ENCODE assay signal across 1 cellular context in genomic region chr17:63600569-63601438, GRCh38.
TF ChIP-seq lines count a peak whose summit lies in the region.

TACO1 (plus strand) TSS chr17:63600895; CDS start chr17:63601084, 189 bp downstream.

TF ChIP-seq in K562, 482 proteins besides CTCF, POLR2A, EP300 and RAD21 (continued from another document and continues in another):
- TF ChIP-seq CHD7 (IDR thresholded peaks at IDR 0.05; ENCODE audit: low read depth, low read length), result no peak
- TF ChIP-seq SRF (CRISPR knock-in tag; IDR thresholded peaks at IDR 0.05), result peak in 1 of 2 experiments; percentile 19; a peak in 1 of 4 replicates
- no peak for TF ChIP-seq PCBP2 (IDR thresholded peaks at IDR 0.05; ENCODE audit: low read depth, low read length, poor library complexity, severe bottlenecking)
- TF ChIP-seq SP2 (IDR thresholded peaks at IDR 0.05; ENCODE audit: extremely low read depth, low read depth, low read length, poor library complexity, severe bottlenecking), result no peak
- TF ChIP-seq NR2C1 (IDR thresholded peaks at IDR 0.05), result peak; percentile 70
- TF ChIP-seq NR2C1 (tag; IDR thresholded peaks at IDR 0.05), result peak; percentile 89
- 0 out of 2 replicates have a peak, but pooled peaks have one; percentile 40 for TF ChIP-seq ZNF740 (CRISPR knock-in tag; IDR thresholded peaks at IDR 0.05)
- no peak for TF ChIP-seq ZNF740 (tag; IDR thresholded peaks at IDR 0.05)
- TF ChIP-seq ZNF76 (CRISPR knock-in tag; IDR thresholded peaks at IDR 0.05; ENCODE audit: borderline replicate concordance), result 0 out of 2 replicates have a peak, but pooled peaks have one; percentile 29
- TF ChIP-seq HMG20A (CRISPR knock-in tag; conservative IDR thresholded peaks at IDR 0.05), result no peak
- TF ChIP-seq MAZ (CRISPR knock-in tag; conservative IDR thresholded peaks at IDR 0.05 in 1 of 2, IDR thresholded peaks at IDR 0.05 in 1 of 2), result peak; percentile 80 to 94
- TF ChIP-seq DACH1 (IDR thresholded peaks at IDR 0.05; ENCODE audit: partially characterized antibody), result no peak
- TF ChIP-seq ZNF224 (CRISPR knock-in tag; IDR thresholded peaks at IDR 0.05), result no peak
- TF ChIP-seq ETV5 (CRISPR knock-in tag; IDR thresholded peaks at IDR 0.05; ENCODE audit: low read depth), result no peak
- TF ChIP-seq HDAC8 (tag; IDR thresholded peaks at IDR 0.05), result 0 out of 2 replicates have a peak, but pooled peaks have one; percentile 56
- peak; percentile 90 for TF ChIP-seq POLR2AphosphoS5 (IDR thresholded peaks at IDR 0.05; ENCODE audit: control insufficient read depth, insufficient read depth, low read depth, low read length)
- TF ChIP-seq MGA (IDR thresholded peaks at IDR 0.05), result no peak
- peak; percentile 67; the same call in 1 of the 2 replicates for TF ChIP-seq DMBX1 (CRISPR knock-in tag; IDR thresholded peaks at IDR 0.05; ENCODE audit: borderline replicate concordance)
- TF ChIP-seq RERE (CRISPR knock-in tag; IDR thresholded peaks at IDR 0.05; ENCODE audit: borderline replicate concordance), result no peak
- 0 out of 2 replicates have a peak, but pooled peaks have one; percentile 7 for TF ChIP-seq ZNF354B (CRISPR knock-in tag; IDR thresholded peaks at IDR 0.05)
- TF ChIP-seq NCOA2 (IDR thresholded peaks at IDR 0.05; ENCODE audit: partially characterized antibody in 2 of 2), result no peak
- TF ChIP-seq ZNF75A (CRISPR knock-in tag; IDR thresholded peaks at IDR 0.05), result no peak
